ENCODE assay signal across 30 cellular contexts in genomic region chr7:24738577-24738976, GRCh38.
"Had no signal": no experiment of that assay in that cellular context is flagged by ENCODE, and none has a peak within 500 bp of the region (broad histone marks: within the 10 kb centered on the region; RNA-seq: fewer than 3 reads in every experiment).

No MANE protein-coding gene starts in this region.

- H3K27ac Mint-ChIP-seq: naive thymus-derived CD8-positive, alpha-beta T cell; natural killer cell treated with Interleukin-12 subunit alpha and Interleukin-12 subunit beta and Interleukin-15 and Interleukin-18, amount 100 ng/mL, for 72 hours; nephron progenitor cell; stimulated activated naive B cell treated with anti-CD40 and anti-IgM and Interleukin-4, amounts not matched to agents 10 μg/mL and 1 μg/mL and 100 μg/mL, for 72 hours; stimulated activated naive CD8-positive, alpha-beta T cell treated with anti-CD3 and anti-CD28 coated beads, Interleukin-15, Interleukin-2, amounts not matched to agents 100 ng/mL and 50 ng/mL, for 24 hours had no signal

- H3K4me1 Mint-ChIP-seq: naive thymus-derived CD8-positive, alpha-beta T cell; nephron progenitor cell; neural crest cell had no signal

- H3K9me3 ChIP-seq: neutrophil, pancreas, prostate gland, thoracic aorta, thyroid gland, vagina had no signal

- FAIRE-seq: pancreas, urothelium cell line had no signal

- H3K4me1 ChIP-seq: pancreas, prostate gland, right atrium auricular region, spleen, stomach, tibial nerve, upper lobe of left lung, vagina had no signal

- DNase-seq: naive thymus-derived CD8-positive, alpha-beta T cell; nephron progenitor cell; nucleus accumbens; pancreas; retina; spleen; stimulated activated CD4-positive, alpha-beta T cell treated with anti-CD3 and anti-CD28 coated beads, Interleukin-12 subunit alpha, Interleukin-12 subunit beta, amount 100 ng/mL, for 4 hours; stimulated activated CD4-positive, alpha-beta T cell treated with anti-CD3 and anti-CD28 coated beads, Interleukin-1b, Interleukin-23, amount 100 ng/mL, for 48 hours; stimulated activated CD4-positive, alpha-beta T cell treated with anti-CD3 and anti-CD28 coated beads, Interleukin-4, amount 100 ng/mL, for 1 hour; stimulated activated CD4-positive, alpha-beta T cell treated with anti-CD3 and anti-CD28 coated beads, Interleukin-4, amount 100 ng/mL, for 4 hours; stimulated activated CD8-positive, alpha-beta memory T cell treated with anti-CD3 and anti-CD28 coated beads, Interleukin-4, amount 100 ng/mL, for 48 hours; stimulated activated naive B cell treated with anti-CD40 and anti-IgM and Interleukin-4, amounts not matched to agents 10 μg/mL and 1 μg/mL and 100 μg/mL, for 72 hours; stimulated activated naive CD4-positive, alpha-beta T cell treated with Interleukin-2 at 50 U/mL for 16 hours; stomach; thyroid gland; trophoblast cell; upper lobe of left lung had no signal

- H3K27me3 ChIP-seq: pancreas, right atrium auricular region, stomach, thyroid gland, tibial nerve, upper lobe of left lung, vagina had no signal

- H3K4me3 ChIP-seq: pancreas, prostate gland, right atrium auricular region, skin epidermis, smooth muscle cell, spleen, stomach, thoracic aorta, thyroid gland, tibial nerve, upper lobe of left lung, vagina had no signal

- H3K36me3 ChIP-seq: neutrophil, pancreas, prostate gland, right atrium auricular region, spleen, stomach, thoracic aorta, thyroid gland, tibial nerve, upper lobe of left lung, vagina had no signal

- H3K9me3 Mint-ChIP-seq: natural killer cell treated with Interleukin-12 subunit alpha and Interleukin-12 subunit beta and Interleukin-15 and Interleukin-18, amount 100 ng/mL, for 72 hours had no signal

- H3K27ac ChIP-seq: neutrophil, pancreas, prostate gland, right atrium auricular region, skin epidermis, spleen, stomach, thoracic aorta, thyroid gland, tibial nerve, upper lobe of left lung, vagina had no signal

- H3K4me2 ChIP-seq: smooth muscle cell had no signal

- H3K4me3 Mint-ChIP-seq: naive thymus-derived CD8-positive, alpha-beta T cell; natural killer cell treated with Interleukin-12 subunit alpha and Interleukin-12 subunit beta and Interleukin-15 and Interleukin-18, amount 100 ng/mL, for 72 hours; nephron progenitor cell; neural crest cell; stimulated activated naive B cell treated with anti-CD40 and anti-IgM and Interleukin-4, amounts not matched to agents 10 μg/mL and 1 μg/mL and 100 μg/mL, for 72 hours; stimulated activated naive CD8-positive, alpha-beta T cell treated with anti-CD3 and anti-CD28 coated beads, Interleukin-15, Interleukin-2, amounts not matched to agents 100 ng/mL and 50 ng/mL, for 24 hours had no signal

- ATAC-seq: naive thymus-derived CD8-positive, alpha-beta T cell; natural killer cell treated with Interleukin-12 subunit alpha and Interleukin-12 subunit beta and Interleukin-15 and Interleukin-18, amount 100 ng/mL, for 72 hours; pancreas; sciatic nerve; stimulated activated naive B cell treated with anti-CD40 and anti-IgM and Interleukin-4, amounts not matched to agents 10 μg/mL and 1 μg/mL and 100 μg/mL, for 72 hours had no signal
